20 cellular contexts compared by ENCODE assay signal in the genomic region with DNA sequence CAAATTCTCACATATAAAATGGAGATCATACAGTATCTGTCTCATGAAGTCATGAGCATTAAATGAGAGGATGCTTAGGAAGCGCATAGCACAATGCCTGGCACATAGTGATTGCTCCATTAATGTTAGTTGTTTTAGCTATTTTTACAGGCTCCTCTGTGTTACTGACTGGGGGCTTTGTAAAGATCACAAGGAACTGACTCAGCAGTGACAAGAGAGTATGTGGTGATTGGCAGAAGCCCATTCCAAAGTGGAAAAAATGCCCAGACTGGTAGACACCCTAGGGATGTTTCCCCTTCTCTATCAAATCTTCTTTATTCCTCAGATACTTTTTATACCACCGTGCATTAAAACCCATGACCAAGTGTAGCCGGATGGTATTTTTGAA. TPM values are rescaled to one million over a fixed set of nuclear protein-coding genes. Genes with fewer than 3 reads are reported as not detected.
DNase-seq lines count a peak whose midpoint lies in the region; ATAC-seq, FAIRE-seq and TF ChIP-seq lines count a peak whose summit lies in the region.
"Had no signal": no experiment of that assay in that cellular context is flagged by ENCODE, and none has a peak within 500 bp of the region (broad histone marks: within the 10 kb centered on the region; RNA-seq: fewer than 3 reads in every experiment).

No MANE protein-coding gene starts in this region.

- H3K4me3 Mint-ChIP-seq in T-helper 17 cell, result no peak overlapping the region
- H3K4me3 Mint-ChIP-seq: activated CD4-positive, alpha-beta T cell treated with anti-CD3 and anti-CD28 coated beads, Interleukin-2, amount 10 ng/mL, durations not matched to agents 24 days and 14 days; activated naive CD8-positive, alpha-beta T cell treated with anti-CD3 and anti-CD28 coated beads, Interleukin-2, amount 50 U/mL, for 24 hours had no signal

- no peak for TF ChIP-seq POLR2A in stomach (IDR thresholded peaks at IDR 0.05)
- no peak for TF ChIP-seq POLR2A in H54 (IDR thresholded peaks at IDR 0.05; ENCODE audit: low read depth, low read length)

- H3K27ac Mint-ChIP-seq in T-helper 17 cell, result no peak overlapping the region
- H3K27ac Mint-ChIP-seq: activated CD4-positive, alpha-beta T cell treated with anti-CD3 and anti-CD28 coated beads, Interleukin-2, amount 10 ng/mL, durations not matched to agents 24 days and 14 days; activated naive CD8-positive, alpha-beta T cell treated with anti-CD3 and anti-CD28 coated beads, Interleukin-2, amount 50 U/mL, for 24 hours had no signal

- H3K27me3 Mint-ChIP-seq in T-helper 17 cell, result peaks cover 28% of the 10 kb centered on the region

- intact Hi-C loops in right cardiac atrium (cut with DNase I) (loop anchor here in 1 of 4 donors (5.0 kb wide), 1 partner anchor 33 kb away; a partner anchor contains a TSS), stomach (cut with DNase I; ENCODE audit: low total_unique reads) (no loop called here)

- H3K4me1 Mint-ChIP-seq in T-helper 17 cell, result peaks cover 6% of the 10 kb centered on the region
- H3K4me1 Mint-ChIP-seq: activated CD4-positive, alpha-beta T cell treated with anti-CD3 and anti-CD28 coated beads, Interleukin-2, amount 10 ng/mL, durations not matched to agents 24 days and 14 days had no signal

- H3F3A ChIP-seq in GM23248 (ENCODE audit: insufficient read depth), result peaks cover 31% of the 10 kb centered on the region

- H3K9me2 ChIP-seq in GM23248 (ENCODE audit: insufficient read depth), result no peaks in the 10 kb centered on the region

- peak; percentile 39 for DNase-seq in GM23248
- peak; percentile 5 for DNase-seq in SK-MEL-5 (ENCODE audit: low read depth, low spot score)
- no peak for DNase-seq in right cardiac atrium
- DNase-seq in stomach, result no peak
- DNase-seq in H54 (ENCODE audit: insufficient read length, low spot score), result no peak
- no peak for DNase-seq in T-helper 17 cell
- DNase-seq in NCI-H526 (lab: John Stamatoyannopoulos, UW), result no peak
- DNase-seq in iPS-NIHi7 (ENCODE audit: extremely low spot score), result no peak
- DNase-seq: activated CD4-positive, alpha-beta T cell treated with anti-CD3 and anti-CD28 coated beads, Interleukin-2, amount 10 ng/mL, durations not matched to agents 24 days and 14 days; activated naive CD8-positive, alpha-beta T cell treated with anti-CD3 and anti-CD28 coated beads, Interleukin-2, amount 50 U/mL, for 24 hours; colonic mucosa; mucosa of descending colon; NCI-H1105 treated with DMSO at 0.1 percent for 48 hours; NCI-H446; posterior cingulate gyrus; stimulated activated CD4-positive, alpha-beta T cell treated with anti-CD3 and anti-CD28 coated beads, Interleukin-1b, Interleukin-23, amount 100 ng/mL, for 48 hours; stimulated activated CD8-positive, alpha-beta memory T cell treated with anti-CD3 and anti-CD28 coated beads, Interleukin-4, amount 100 ng/mL, for 48 hours had no signal

- H3K9ac ChIP-seq in GM23248, result peak overlapping the region; percentile 67

- peak overlapping the region; percentile 24; the same call in 1 of the 2 replicates for H3K4me3 ChIP-seq in GM23248
- no peak overlapping the region for H3K4me3 ChIP-seq in right cardiac atrium (ENCODE audit: low read length)
- H3K4me3 ChIP-seq in stomach, result no peak overlapping the region
- H3K4me3 ChIP-seq: colonic mucosa, mucosa of descending colon had no signal

- H3K79me2 ChIP-seq in GM23248 (ENCODE audit: insufficient read depth), result no peaks in the 10 kb centered on the region

- H3K4me1 ChIP-seq in GM23248 (ENCODE audit: insufficient read depth) (peaks cover 45% of the 10 kb centered on the region), right cardiac atrium (ENCODE audit: control insufficient read depth, insufficient read depth, low read length) (peaks cover 45% of the 10 kb centered on the region), stomach (peaks cover 0 to 11% (median 4%) of the 10 kb centered on the region in 4 donors)
- H3K4me1 ChIP-seq: colonic mucosa had no signal

- H3K27me3 ChIP-seq in GM23248 (replicated peaks; ENCODE audit: insufficient read depth) (no peaks in the 10 kb centered on the region), right cardiac atrium (ENCODE audit: control insufficient read depth, insufficient read depth) (no peaks in the 10 kb centered on the region), stomach (no peaks in the 10 kb centered on the region)
- H3K27me3 ChIP-seq: colonic mucosa had no signal

- ATAC-seq in right cardiac atrium, result peak in 1 of 2 donors; percentile 13
- no peak for ATAC-seq in T-helper 17 cell
- ATAC-seq: activated naive CD8-positive, alpha-beta T cell treated with anti-CD3 and anti-CD28 coated beads, Interleukin-2, amount 50 U/mL, for 24 hours; mucosa of descending colon had no signal

- H2AFZ ChIP-seq in GM23248, result peak overlapping the region; percentile 56

- H3K4me2 ChIP-seq in GM23248 (ENCODE audit: unreplicated experiment), result peak overlapping the region; percentile 71

- WGBS in GM23248 (ENCODE audit: low coverage in 1 of 2, low lambda C conversion rate in 2 of 2, missing lambda C conversion rate in 2 of 2), 2 experiments, result 44 to 51% methylated on average over 3 of the region's 3 CpGs
- WGBS in right cardiac atrium, result 61% methylated on average over 3 of the region's 3 CpGs
- WGBS in stomach, 5 donors, result 88 to 97% (median 93%) methylated on average over 3 of the region's 3 CpGs

- no peak for TF ChIP-seq EP300 in stomach (IDR thresholded peaks at IDR 0.05)

- no peaks in the 10 kb centered on the region for H3K9me3 ChIP-seq in GM23248 (ENCODE audit: low read depth)
- H3K9me3 ChIP-seq in right cardiac atrium (ENCODE audit: control insufficient read depth, low read length), result no peaks in the 10 kb centered on the region
- no peaks in the 10 kb centered on the region for H3K9me3 ChIP-seq in stomach
- H3K9me3 ChIP-seq in T-helper 17 cell (ENCODE audit: control insufficient read depth, low read length, poor library complexity, severe bottlenecking), result no peaks in the 10 kb centered on the region
- H3K9me3 ChIP-seq: colonic mucosa, mucosa of descending colon had no signal

- in situ Hi-C loops in GM23248 (cut with MboI) (no loop called here), SK-MEL-5 (cut with HindIII; ENCODE audit: low pct_unique_long_range_greater_than_20kb, low sequenced_read_pairs) (no loop called here)

- H3K27ac ChIP-seq in GM23248 (peak overlapping the region; percentile 90), right cardiac atrium (ENCODE audit: low read length) (peak overlapping the region; percentile 99), stomach (peak overlapping the region in 4 of 5 donors; percentile 30 to 49 (median 44))
- H3K27ac ChIP-seq: colonic mucosa had no signal

- H3K36me3 ChIP-seq in GM23248 (ENCODE audit: low read depth) (no peaks in the 10 kb centered on the region), stomach (no peaks in the 10 kb centered on the region)
- H3K36me3 ChIP-seq: colonic mucosa had no signal

- TF ChIP-seq CTCF in stomach (IDR thresholded peaks at IDR 0.05), result no peak

- H3K36me3 Mint-ChIP-seq in T-helper 17 cell (ENCODE audit: low read depth), result no peaks in the 10 kb centered on the region

- H4K20me1 ChIP-seq in GM23248 (ENCODE audit: insufficient read depth), result no peaks in the 10 kb centered on the region

- FAIRE-seq in H54 (lab: Jason Lieb, UNC), result no peak
- FAIRE-seq: GM12892 had no signal

RNA-seq across cellular contexts. Expression of a gene that starts 33.5 kb away (rescaled TPM):
- total RNA-seq in GM23248 (2014; rRNA removed; shearing (Covaris generic)), result 5.6 and 7.9 TPM in 2 replicates
- polyA plus RNA-seq in GM23248 (2016; fragmentation: Nextera tagmentation; extraction: Ambion mirVana) (11.4 and 11.7 TPM in 2 replicates), right cardiac atrium (81.3 TPM), stomach (10 to 100 TPM in 2 of 3 donors, 1 to 10 TPM in 1; 8.2 to 21.4 (median 11.8) TPM)
- total RNA-seq in SK-MEL-5 (2014; rRNA removed; shearing (Covaris generic)), result 0.43 and 0.58 TPM in 2 replicates
- 0.69 and 0.94 TPM in 2 replicates for polyA plus RNA-seq in SK-MEL-5 (2015; cell fraction: cytosol; rRNA removed)
- 0.58 and 1.3 TPM in 2 replicates for polyA plus RNA-seq in SK-MEL-5 (2015; cell fraction: nucleus; rRNA removed)
- total RNA-seq in right cardiac atrium (100 to 1,000 TPM; 140 to 185 (median 161) TPM), stomach (10 to 100 TPM in 2 of 5 donors, 1 to 10 TPM in 3; 4.6 to 17.1 (median 8.8) TPM), T-helper 17 cell (10 to 100 TPM in 1 of 2 donors, under 1 TPM in 1; 0.55 to 18.5 TPM)
- total RNA-seq: activated CD4-positive, alpha-beta T cell treated with anti-CD3 and anti-CD28 coated beads, Interleukin-2, amount 10 ng/mL, durations not matched to agents 24 days and 14 days; OCI-LY7; T-helper 2 cell treated with Interferon-gamma antibody and Interleukin-4, amounts not matched to agents 100 ng/mL and 5 ng/mL, for 36 hours had no signal

Comparison
In these comparisons a context has a peak if more than half of its experiments do, and no peak if none do; other contexts are left out.
1. DNase-seq: peak in GM23248 (single experiment) and SK-MEL-5 (single experiment); none in right cardiac atrium (0 of 3), stomach (single experiment), H54 (single experiment), T-helper 17 cell (0 of 3), NCI-H526 (0 of 2) and iPS-NIHi7 (single experiment).
2. H3K27ac ChIP-seq: peak in every context shown above with its lines; median percentile 99 in right cardiac atrium; 90 in GM23248; 44 in stomach.
3. RNA of a gene that starts 33.5 kb away (total RNA-seq): 140 to 185 TPM in right cardiac atrium; 0.55 to 18.5 TPM in T-helper 17 cell, 4.6 to 17.1 TPM in stomach, 5.6 to 7.9 TPM in GM23248 and 0.43 to 0.58 TPM in SK-MEL-5; every median in the first group is over 4 times any median in the second.